ENCODE assay signal across 25 cellular contexts in genomic region chr9:91111226-91111625, GRCh38.
"Had no signal": no experiment of that assay in that cellular context is flagged by ENCODE, and none has a peak within 500 bp of the region (broad histone marks: within the 10 kb centered on the region; RNA-seq: fewer than 3 reads in every experiment).

No MANE protein-coding gene starts in this region.

- H3K4me1 Mint-ChIP-seq: nephron; stimulated activated memory B cell treated with anti-CD40 and anti-IgM and Interleukin-4, amounts not matched to agents 10 μg/mL and 1 μg/mL and 100 μg/mL, for 72 hours had no signal

- H3K27ac Mint-ChIP-seq: natural killer cell; nephron; neural progenitor cell; progenitor cell of endocrine pancreas; stimulated activated memory B cell treated with anti-CD40 and anti-IgM and Interleukin-4, amounts not matched to agents 10 μg/mL and 1 μg/mL and 100 μg/mL, for 72 hours; stimulated activated naive CD8-positive, alpha-beta T cell treated with anti-CD3 and anti-CD28 coated beads, Interleukin-15, amount 100 ng/mL, for 72 hours had no signal

- H3K4me3 Mint-ChIP-seq: natural killer cell; nephron; neural progenitor cell; stimulated activated memory B cell treated with anti-CD40 and anti-IgM and Interleukin-4, amounts not matched to agents 10 μg/mL and 1 μg/mL and 100 μg/mL, for 72 hours; stimulated activated naive CD8-positive, alpha-beta T cell treated with anti-CD3 and anti-CD28 coated beads, Interleukin-15, amount 100 ng/mL, for 72 hours; type B pancreatic cell had no signal

- ATAC-seq: natural killer cell; right cardiac atrium; right lobe of liver; stimulated activated memory B cell treated with anti-CD40 and anti-IgM and Interleukin-4, amounts not matched to agents 10 μg/mL and 1 μg/mL and 100 μg/mL, for 72 hours; stimulated activated naive CD8-positive, alpha-beta T cell treated with anti-CD3 and anti-CD28 coated beads, Interleukin-15, amount 100 ng/mL, for 72 hours; stimulated activated naive CD8-positive, alpha-beta T cell treated with anti-CD3 and anti-CD28 coated beads, Interleukin-15, Interleukin-2, amounts not matched to agents 100 U/mL and 50 U/mL, for 24 hours; upper lobe of right lung had no signal

- H3K27me3 Mint-ChIP-seq: progenitor cell of endocrine pancreas; stimulated activated memory B cell treated with anti-CD40 and anti-IgM and Interleukin-4, amounts not matched to agents 10 μg/mL and 1 μg/mL and 100 μg/mL, for 72 hours; type B pancreatic cell had no signal

- H3K36me3 Mint-ChIP-seq: neural progenitor cell had no signal

- DNase-seq: natural killer cell; occipital lobe; ovary; psoas muscle; right cardiac atrium; right lobe of liver; sigmoid colon; small intestine; stimulated activated CD4-positive, alpha-beta T cell treated with anti-CD3 and anti-CD28 coated beads, Interleukin-15, amount 100 ng/mL, for 24 hours; stimulated activated CD4-positive, alpha-beta T cell treated with anti-CD3 and anti-CD28 coated beads, Interleukin-2, amount 100 ng/mL, for 24 hours; stimulated activated CD4-positive, alpha-beta T cell treated with anti-CD3 and anti-CD28 coated beads, Interleukin-2, amount 100 ng/mL, for 48 hours; stimulated activated CD4-positive, alpha-beta T cell treated with anti-CD3 and anti-CD28 coated beads, Interleukin-4, amount 100 ng/mL, for 24 hours; stimulated activated naive CD4-positive, alpha-beta T cell; stimulated activated naive CD8-positive, alpha-beta T cell treated with anti-CD3 and anti-CD28 coated beads, Interleukin-15, amount 100 ng/mL, for 72 hours; stimulated activated naive CD8-positive, alpha-beta T cell treated with anti-CD3 and anti-CD28 coated beads, Interleukin-15, Interleukin-2, amounts not matched to agents 100 U/mL and 50 U/mL, for 24 hours; testis; tibial artery; transverse colon; upper lobe of right lung; uterus had no signal
